Comparison of ENCODE assay signal across 11 cellular contexts in genomic region chr12:91023326-91024004, GRCh38. TPM values are rescaled to one million over a fixed set of nuclear protein-coding genes. Genes with fewer than 3 reads are reported as not detected.
DNase-seq lines count a peak whose midpoint lies in the region; ATAC-seq and TF ChIP-seq lines count a peak whose summit lies in the region.
"Had no signal": no experiment of that assay in that cellular context is flagged by ENCODE, and none has a peak within 500 bp of the region (broad histone marks: within the 10 kb centered on the region; RNA-seq: fewer than 3 reads in every experiment).

No MANE protein-coding gene starts in this region.

- H3K9me3 Mint-ChIP-seq in activated naive CD8-positive, alpha-beta T cell treated with anti-CD3 and anti-CD28 coated beads, Interleukin-2, amount 50 U/mL, for 24 hours = no peaks in the 10 kb centered on the region
- H3K9me3 Mint-ChIP-seq in CD8-positive, alpha-beta T cell = no peaks in the 10 kb centered on the region
- H3K9me3 Mint-ChIP-seq in progenitor cell of endocrine pancreas (ENCODE audit: low read depth) = peaks cover 3% of the 10 kb centered on the region

- intact Hi-C loops in upper lobe of right lung (cut with DNase I) = no loop called here
- intact Hi-C loops in CD8-positive, alpha-beta T cell (cut with DNase I, micrococcal nuclease) = no loop called here

- no peaks in the 10 kb centered on the region for H3K4me1 ChIP-seq in upper lobe of right lung
- no peaks in the 10 kb centered on the region for H3K4me1 ChIP-seq in CD8-positive, alpha-beta T cell (ENCODE audit: insufficient read depth, low read length)

- H3K4me3 ChIP-seq in upper lobe of right lung = no peak overlapping the region
- H3K4me3 ChIP-seq in CD8-positive, alpha-beta T cell (ENCODE audit: low read depth, low read length) = no peak overlapping the region

- no peaks in the 10 kb centered on the region for H3K36me3 ChIP-seq in upper lobe of right lung
- H3K36me3 ChIP-seq in CD8-positive, alpha-beta T cell (ENCODE audit: insufficient read depth, low read length) = no peaks in the 10 kb centered on the region

- TF ChIP-seq CTCF in upper lobe of right lung (IDR thresholded peaks at IDR 0.05) (no peak), progenitor cell of endocrine pancreas (IDR thresholded peaks at IDR 0.05; ENCODE audit: unreplicated experiment) (no peak)
- TF ChIP-seq CTCF in CD8-positive, alpha-beta T cell (IDR thresholded peaks at IDR 0.05) = no peak

- H3K27ac Mint-ChIP-seq in activated naive CD8-positive, alpha-beta T cell treated with anti-CD3 and anti-CD28 coated beads, Interleukin-2, amount 50 U/mL, for 24 hours = no peak overlapping the region
- no peak overlapping the region for H3K27ac Mint-ChIP-seq in CD8-positive, alpha-beta T cell
- no peak overlapping the region for H3K27ac Mint-ChIP-seq in progenitor cell of endocrine pancreas

- H3K36me3 Mint-ChIP-seq in activated naive CD8-positive, alpha-beta T cell treated with anti-CD3 and anti-CD28 coated beads, Interleukin-2, amount 50 U/mL, for 24 hours (ENCODE audit: low read depth) = no peaks in the 10 kb centered on the region
- H3K36me3 Mint-ChIP-seq in CD8-positive, alpha-beta T cell = no peaks in the 10 kb centered on the region
- H3K36me3 Mint-ChIP-seq in progenitor cell of endocrine pancreas (ENCODE audit: insufficient read depth) = no peaks in the 10 kb centered on the region

- no peak for DNase-seq in activated naive CD8-positive, alpha-beta T cell treated with anti-CD3 and anti-CD28 coated beads, Interleukin-2, amount 50 U/mL, for 24 hours
- DNase-seq in renal cortical epithelial cell (ENCODE audit: low read depth) (peak; percentile 58), upper lobe of right lung (no peak), NCI-H2227 treated with DMSO at 0.1 percent for 48 hours (lab: John Stamatoyannopoulos, UW) (no peak), progenitor cell of endocrine pancreas (ENCODE audit: low spot score, unreplicated experiment) (no peak)
- DNase-seq in CD8-positive, alpha-beta T cell = no peak
- DNase-seq: NCI-H1417 treated with DMSO at 0.1 percent for 48 hours; RPMI8226; stimulated activated CD8-positive, alpha-beta memory T cell treated with anti-CD3 and anti-CD28 coated beads, Interleukin-4, amount 100 ng/mL, for 48 hours had no signal

- H3K27me3 ChIP-seq in upper lobe of right lung = no peaks in the 10 kb centered on the region
- H3K27me3 ChIP-seq in CD8-positive, alpha-beta T cell (ENCODE audit: insufficient read depth, low read length) = no peaks in the 10 kb centered on the region

- no peak overlapping the region for H3K27ac ChIP-seq in upper lobe of right lung
- H3K27ac ChIP-seq in CD8-positive, alpha-beta T cell (ENCODE audit: low read depth, low read length) = no peak overlapping the region

- CTCF ChIA-PET in CD8-positive, alpha-beta T cell (lab: Charles Lee) = no interaction called here

- H3K4me3 Mint-ChIP-seq in activated naive CD8-positive, alpha-beta T cell treated with anti-CD3 and anti-CD28 coated beads, Interleukin-2, amount 50 U/mL, for 24 hours = no peak overlapping the region
- no peak overlapping the region for H3K4me3 Mint-ChIP-seq in CD8-positive, alpha-beta T cell
- no peak overlapping the region for H3K4me3 Mint-ChIP-seq in progenitor cell of endocrine pancreas (ENCODE audit: low read depth)

- no peaks in the 10 kb centered on the region for H3K4me1 Mint-ChIP-seq in activated naive CD8-positive, alpha-beta T cell treated with anti-CD3 and anti-CD28 coated beads, Interleukin-2, amount 50 U/mL, for 24 hours
- no peaks in the 10 kb centered on the region for H3K4me1 Mint-ChIP-seq in CD8-positive, alpha-beta T cell (ENCODE audit: low read depth)
- H3K4me1 Mint-ChIP-seq in progenitor cell of endocrine pancreas (ENCODE audit: low read depth) = no peaks in the 10 kb centered on the region

- POLR2A ChIA-PET in CD8-positive, alpha-beta T cell (lab: Charles Lee) = no interaction called here

- H3K9me3 ChIP-seq in upper lobe of right lung = no peaks in the 10 kb centered on the region
- H3K9me3 ChIP-seq in CD8-positive, alpha-beta T cell (ENCODE audit: low read length) = no peaks in the 10 kb centered on the region

- ATAC-seq in GM18909 (IDR thresholded peaks at IDR 0.05; ENCODE audit: poor library complexity, unreplicated experiment) (peak; percentile 76), HG03280 (IDR thresholded peaks at IDR 0.05; ENCODE audit: unreplicated experiment) (peak; percentile 48), upper lobe of right lung (no peak)
- peak; percentile 59 for ATAC-seq in activated naive CD8-positive, alpha-beta T cell treated with anti-CD3 and anti-CD28 coated beads, Interleukin-2, amount 50 U/mL, for 24 hours
- ATAC-seq in CD8-positive, alpha-beta T cell = no peak

- no peaks in the 10 kb centered on the region for H3K27me3 Mint-ChIP-seq in activated naive CD8-positive, alpha-beta T cell treated with anti-CD3 and anti-CD28 coated beads, Interleukin-2, amount 50 U/mL, for 24 hours
- H3K27me3 Mint-ChIP-seq in CD8-positive, alpha-beta T cell (ENCODE audit: low read depth) = no peaks in the 10 kb centered on the region
- H3K27me3 Mint-ChIP-seq in progenitor cell of endocrine pancreas = no peaks in the 10 kb centered on the region

RNA-seq across cellular contexts. Expression of gene EPYC, which starts 18.7 kb away (rescaled TPM):
- not detected in 2 replicates for total RNA-seq in renal cortical epithelial cell
- total RNA-seq in upper lobe of right lung = not detected
- not detected for total RNA-seq in CD8-positive, alpha-beta T cell
- total RNA-seq in progenitor cell of endocrine pancreas = not detected in 2 replicates

RNA-seq across cellular contexts. Expression of gene KERA, which starts 34.4 kb away (rescaled TPM):
- total RNA-seq in renal cortical epithelial cell = not detected in 2 replicates
- not detected for total RNA-seq in upper lobe of right lung
- not detected for total RNA-seq in CD8-positive, alpha-beta T cell
- total RNA-seq in progenitor cell of endocrine pancreas = not detected in 2 replicates

Comparison
In these comparisons a context has a peak if more than half of its experiments do, and no peak if none do; other contexts are left out.
1. ATAC-seq: peak in GM18909 (single experiment), HG03280 (single experiment) and activated naive CD8-positive, alpha-beta T cell treated with anti-CD3 and anti-CD28 coated beads, Interleukin-2, amount 50 U/mL, for 24 hours (single experiment); none in upper lobe of right lung (single experiment) and CD8-positive, alpha-beta T cell (single experiment).